In the genomic region with DNA sequence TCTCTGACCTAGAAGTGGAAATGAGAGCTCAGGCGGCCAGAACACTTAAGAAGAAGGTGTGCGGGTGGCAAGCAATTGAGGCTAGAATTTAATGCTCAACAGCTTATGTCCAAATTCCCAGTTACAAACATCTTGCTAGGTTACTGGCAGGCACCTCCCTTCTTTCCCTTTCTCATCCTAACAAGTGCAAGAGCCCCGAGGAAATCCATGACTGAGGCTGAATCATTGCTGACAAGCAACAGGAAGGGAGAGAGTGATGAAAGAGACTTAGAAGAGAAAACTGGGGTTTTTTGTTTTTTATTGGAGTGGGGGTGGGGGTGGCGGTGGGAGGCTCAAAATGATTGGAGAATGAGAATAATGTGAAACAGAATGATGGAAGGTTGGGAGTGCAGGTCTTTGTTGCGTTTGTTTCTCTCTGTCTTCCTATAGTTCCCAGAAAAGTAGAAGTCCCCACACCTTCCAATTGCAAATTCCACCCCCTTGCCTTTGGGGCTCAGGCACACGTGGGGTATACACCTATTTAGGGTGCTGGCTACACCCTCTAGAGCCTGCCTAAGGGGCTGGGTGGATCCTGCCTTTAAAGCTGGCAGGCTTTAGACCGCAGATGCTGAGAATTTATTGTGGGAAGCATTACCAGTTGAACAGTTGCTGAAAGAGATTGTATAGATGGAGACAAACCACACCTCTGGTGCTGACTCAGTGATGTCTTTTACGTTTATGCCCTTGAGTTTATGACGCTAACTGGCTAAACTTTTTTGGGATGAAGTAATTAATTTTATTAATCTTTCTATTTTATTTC, we compare ENCODE assay signal across 1 cellular context.
TF ChIP-seq lines count a peak whose summit lies in the region.

No MANE protein-coding gene starts in this region.

TF ChIP-seq in SK-N-SH treated with all-trans-retinoic acid at 6 μM for 48 hours, 23 proteins besides CTCF, POLR2A, EP300 and RAD21 (continued from another document):
- TF ChIP-seq, protein P1, sequence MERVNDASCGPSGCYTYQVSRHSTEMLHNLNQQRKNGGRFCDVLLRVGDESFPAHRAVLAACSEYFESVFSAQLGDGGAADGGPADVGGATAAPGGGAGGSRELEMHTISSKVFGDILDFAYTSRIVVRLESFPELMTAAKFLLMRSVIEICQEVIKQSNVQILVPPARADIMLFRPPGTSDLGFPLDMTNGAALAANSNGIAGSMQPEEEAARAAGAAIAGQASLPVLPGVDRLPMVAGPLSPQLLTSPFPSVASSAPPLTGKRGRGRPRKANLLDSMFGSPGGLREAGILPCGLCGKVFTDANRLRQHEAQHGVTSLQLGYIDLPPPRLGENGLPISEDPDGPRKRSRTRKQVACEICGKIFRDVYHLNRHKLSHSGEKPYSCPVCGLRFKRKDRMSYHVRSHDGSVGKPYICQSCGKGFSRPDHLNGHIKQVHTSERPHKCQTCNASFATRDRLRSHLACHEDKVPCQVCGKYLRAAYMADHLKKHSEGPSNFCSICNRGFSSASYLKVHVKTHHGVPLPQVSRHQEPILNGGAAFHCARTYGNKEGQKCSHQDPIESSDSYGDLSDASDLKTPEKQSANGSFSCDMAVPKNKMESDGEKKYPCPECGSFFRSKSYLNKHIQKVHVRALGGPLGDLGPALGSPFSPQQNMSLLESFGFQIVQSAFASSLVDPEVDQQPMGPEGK (CRISPR knock-in tag; IDR thresholded peaks at IDR 0.05; ENCODE audit: borderline replicate concordance), result no peak
- no peak for TF ChIP-seq ZFP30 (CRISPR knock-in tag; IDR thresholded peaks at IDR 0.05)
